In the genomic region with DNA sequence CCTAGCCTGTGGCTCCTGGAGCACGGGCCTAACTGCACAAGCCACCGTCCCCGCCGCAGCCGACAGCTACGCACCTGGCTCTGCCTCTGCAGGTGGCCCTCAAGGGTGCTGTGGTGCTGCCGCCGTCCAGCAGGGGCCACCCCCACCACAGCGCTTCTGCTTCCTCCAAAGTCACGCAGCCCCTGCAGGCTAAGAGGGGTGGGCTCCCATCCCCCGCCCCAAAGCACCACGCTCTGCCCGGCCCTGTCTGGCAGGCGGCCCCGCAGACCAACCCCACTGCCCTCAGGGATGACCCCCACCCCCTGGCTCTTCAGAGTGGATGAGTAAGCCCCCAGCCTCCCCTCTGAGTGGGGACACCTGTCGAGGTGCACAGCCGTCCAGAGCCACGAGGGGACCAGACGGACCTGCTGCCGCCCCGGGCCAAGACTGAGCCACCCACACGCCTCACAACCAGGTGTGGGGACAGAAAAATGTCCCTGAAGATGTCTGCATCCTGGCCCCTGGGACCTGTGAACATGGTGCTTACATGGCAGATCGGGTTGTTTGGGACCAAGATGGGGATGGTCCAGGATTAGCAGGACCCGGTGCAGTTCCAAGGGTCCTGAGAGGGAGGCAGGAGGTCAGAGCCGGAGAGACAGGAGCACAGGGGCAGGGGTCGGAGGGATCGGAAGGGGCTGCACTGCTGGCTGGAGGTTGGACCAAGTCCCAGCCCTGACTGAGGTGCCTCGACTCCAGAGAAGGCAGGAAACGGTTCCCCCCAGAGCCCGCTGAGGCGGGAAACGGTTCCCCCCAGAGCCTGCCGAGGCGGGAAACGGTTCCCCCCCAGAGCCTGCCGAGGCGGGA, we compare ENCODE assay signal across 11 cellular contexts. TPM values are rescaled to one million over a fixed set of nuclear protein-coding genes. Genes with fewer than 3 reads are reported as not detected.
A peak's percentile ranks its signal among the peaks of the same experiment; 100 is the strongest.
DNase-seq lines count a peak whose midpoint lies in the region; ATAC-seq and TF ChIP-seq lines count a peak whose summit lies in the region.
"Had no signal": no experiment of that assay in that cellular context is flagged by ENCODE, and none has a peak within 500 bp of the region (broad histone marks: within the 10 kb centered on the region; RNA-seq: fewer than 3 reads in every experiment).

No MANE protein-coding gene starts in this region.

- H3K23ac ChIP-seq in mesenchymal stem cell (ENCODE audit: low read length in 2 of 2) = no peak overlapping the region
- no peak overlapping the region for H3K23ac ChIP-seq in mesendoderm (ENCODE audit: low read length)

- peaks cover 22 to 26% of the 10 kb centered on the region in 2 experiments for H3K36me3 ChIP-seq in mesenchymal stem cell (ENCODE audit: control insufficient read depth in 1 of 2, insufficient read depth in 2 of 2, low read depth in 1 of 2, low read length in 2 of 2)
- peaks cover 3% of the 10 kb centered on the region for H3K36me3 ChIP-seq in mesendoderm (ENCODE audit: control insufficient read depth, insufficient read depth, low read length)

- TF ChIP-seq CTCF in CD4-positive, alpha-beta T cell (IDR thresholded peaks at IDR 0.05) = no peak
- peak; percentile 29 for TF ChIP-seq CTCF in GM13977 (IDR thresholded peaks at IDR 0.05; ENCODE audit: extremely low read depth, insufficient read depth, missing control alignments)

- 72% methylated on average over 37 of the region's 37 CpGs for WGBS in mesenchymal stem cell
- no CpG with 5 or more reads among the region's 37 CpGs for WGBS in mesendoderm (ENCODE audit: extremely low coverage, insufficient coverage, low lambda C conversion rate)

- H3K4me3 Mint-ChIP-seq in CD4-positive, alpha-beta T cell = no peak overlapping the region
- no peak overlapping the region for H3K4me3 Mint-ChIP-seq in activated naive CD8-positive, alpha-beta T cell treated with anti-CD3 and anti-CD28 coated beads, Interleukin-2, amount 50 U/mL, for 24 hours
- H3K4me3 Mint-ChIP-seq: endodermal cell had no signal

- H3K27me3 Mint-ChIP-seq in CD4-positive, alpha-beta T cell = peaks cover 16% of the 10 kb centered on the region
- no peaks in the 10 kb centered on the region for H3K27me3 Mint-ChIP-seq in activated naive CD8-positive, alpha-beta T cell treated with anti-CD3 and anti-CD28 coated beads, Interleukin-2, amount 50 U/mL, for 24 hours

- H3K9me3 ChIP-seq in CD4-positive, alpha-beta T cell (ENCODE audit: control insufficient read depth, low read length) = no peaks in the 10 kb centered on the region
- H3K9me3 ChIP-seq in mesenchymal stem cell (ENCODE audit: control insufficient read depth, low read length) = no peaks in the 10 kb centered on the region
- H3K9me3 ChIP-seq: MG63 had no signal

- H3K56ac ChIP-seq in mesendoderm (ENCODE audit: low read length) = no peak overlapping the region

- H3K4me3 ChIP-seq in mesenchymal stem cell (ENCODE audit: insufficient read depth in 1 of 2, low read depth in 1 of 2, low read length in 2 of 2) (no peak overlapping the region), mesendoderm (ENCODE audit: low read length) (no peak overlapping the region)
- H3K4me3 ChIP-seq: MG63 had no signal

- in situ Hi-C loops in GM13977 (cut with MboI; ENCODE audit: low pct_unique_long_range_greater_than_20kb, low sequenced_read_pairs, unreplicated experiment) = no loop called here

- H4K8ac ChIP-seq in mesenchymal stem cell (ENCODE audit: low read length) (peak overlapping the region; percentile 31), mesendoderm (ENCODE audit: low read depth, low read length) (no peak overlapping the region)

- H3K79me2 ChIP-seq in mesendoderm (ENCODE audit: control insufficient read depth, insufficient read depth, low read length) = no peaks in the 10 kb centered on the region

- H3K4ac ChIP-seq in mesenchymal stem cell (ENCODE audit: low read depth in 1 of 2, low read length in 2 of 2) = no peak overlapping the region
- H3K4ac ChIP-seq in mesendoderm (ENCODE audit: low read depth, low read length) = no peak overlapping the region

- peak overlapping the region; percentile 28 for H3K27ac Mint-ChIP-seq in CD4-positive, alpha-beta T cell
- H3K27ac Mint-ChIP-seq in activated naive CD8-positive, alpha-beta T cell treated with anti-CD3 and anti-CD28 coated beads, Interleukin-2, amount 50 U/mL, for 24 hours = no peak overlapping the region
- H3K27ac Mint-ChIP-seq: endodermal cell had no signal

- no peak overlapping the region for H2BK12ac ChIP-seq in mesenchymal stem cell (ENCODE audit: low read length in 2 of 2)

- H3K4me1 ChIP-seq in mesenchymal stem cell (ENCODE audit: control insufficient read depth, insufficient read depth, low read depth, low read length) = peaks cover 25% of the 10 kb centered on the region
- no peaks in the 10 kb centered on the region for H3K4me1 ChIP-seq in mesendoderm (ENCODE audit: control insufficient read depth, low read depth, low read length)

- H3K9ac ChIP-seq in mesenchymal stem cell (ENCODE audit: low read length) = no peak overlapping the region
- no peak overlapping the region for H3K9ac ChIP-seq in mesendoderm (ENCODE audit: low read length)

- peak overlapping the region in 1 of 2 experiments; percentile 79 for H3K14ac ChIP-seq in mesenchymal stem cell (ENCODE audit: low read length in 2 of 2)

- no peak overlapping the region for H4K5ac ChIP-seq in mesendoderm (ENCODE audit: low read length)

- peaks cover 34% of the 10 kb centered on the region for H3K4me1 Mint-ChIP-seq in CD4-positive, alpha-beta T cell (ENCODE audit: low read depth)
- peaks cover 16% of the 10 kb centered on the region for H3K4me1 Mint-ChIP-seq in activated naive CD8-positive, alpha-beta T cell treated with anti-CD3 and anti-CD28 coated beads, Interleukin-2, amount 50 U/mL, for 24 hours
- H3K4me1 Mint-ChIP-seq: endodermal cell had no signal

- CTCF ChIA-PET in CD4-positive, alpha-beta T cell (lab: Charles Lee) = interaction anchor here (0.8 to 1.1 kb wide), 3 partner anchors 9 to 102 kb away, joined by 3 to 8 read pairs (median 3); no protein-coding TSS in a partner anchor

- H3K36me3 Mint-ChIP-seq in CD4-positive, alpha-beta T cell (ENCODE audit: low read depth) = peaks cover 23% of the 10 kb centered on the region
- H3K36me3 Mint-ChIP-seq in activated naive CD8-positive, alpha-beta T cell treated with anti-CD3 and anti-CD28 coated beads, Interleukin-2, amount 50 U/mL, for 24 hours (ENCODE audit: low read depth) = peaks cover 12% of the 10 kb centered on the region

- no peaks in the 10 kb centered on the region for H3K9me3 Mint-ChIP-seq in CD4-positive, alpha-beta T cell
- no peaks in the 10 kb centered on the region for H3K9me3 Mint-ChIP-seq in activated naive CD8-positive, alpha-beta T cell treated with anti-CD3 and anti-CD28 coated beads, Interleukin-2, amount 50 U/mL, for 24 hours

- H3K79me1 ChIP-seq in mesenchymal stem cell (replicated peaks; ENCODE audit: low read length, poor library complexity, severe bottlenecking) = peaks cover 16% of the 10 kb centered on the region
- no peaks in the 10 kb centered on the region for H3K79me1 ChIP-seq in mesendoderm (ENCODE audit: low read length)

- POLR2A ChIA-PET in CD4-positive, alpha-beta T cell (lab: Charles Lee) = interaction anchor here (0.6 to 2.9 kb wide), 4 partner anchors 9 to 40 kb away, joined by 3 to 16 read pairs (median 4); a partner anchor contains a TSS

- H3K18ac ChIP-seq in mesenchymal stem cell (ENCODE audit: low read depth in 1 of 2, low read length in 2 of 2) = no peak overlapping the region
- no peak overlapping the region for H3K18ac ChIP-seq in mesendoderm (ENCODE audit: low read length)

- H3K4me2 ChIP-seq in mesenchymal stem cell (ENCODE audit: low read length, poor library complexity, severe bottlenecking) = no peak overlapping the region
- H3K4me2 ChIP-seq in mesendoderm (ENCODE audit: low read length) = no peak overlapping the region

- H3K27me3 ChIP-seq in CD4-positive, alpha-beta T cell (ENCODE audit: control insufficient read depth, insufficient read depth, low read length) = no peaks in the 10 kb centered on the region
- peaks cover 15 to 52% of the 10 kb centered on the region in 2 experiments for H3K27me3 ChIP-seq in mesenchymal stem cell (ENCODE audit: control insufficient read depth in 1 of 2, insufficient read depth in 1 of 2, low read length in 2 of 2)
- H3K27me3 ChIP-seq in mesendoderm (ENCODE audit: insufficient read depth, low read length, poor library complexity) = no peaks in the 10 kb centered on the region
- H3K27me3 ChIP-seq: MG63 had no signal

- H2BK15ac ChIP-seq in mesenchymal stem cell (ENCODE audit: low read depth, poor library complexity, severe bottlenecking) = no peak overlapping the region
- H2BK15ac ChIP-seq in mesendoderm (replicated peaks; ENCODE audit: low read depth) = no peak overlapping the region

- no peak overlapping the region for H2BK5ac ChIP-seq in mesenchymal stem cell (ENCODE audit: low read depth, low read length, poor library complexity, severe bottlenecking)
- no peak overlapping the region for H2BK5ac ChIP-seq in mesendoderm (ENCODE audit: low read length)

- intact Hi-C loops in CD4-positive, alpha-beta T cell (cut with DNase I, micrococcal nuclease) = no loop called here

- H2BK120ac ChIP-seq in mesenchymal stem cell (ENCODE audit: low read depth, low read length) (no peak overlapping the region), mesendoderm (ENCODE audit: low read depth, low read length) (no peak overlapping the region)

- no peak overlapping the region for H3K27ac ChIP-seq in CD4-positive, alpha-beta T cell (ENCODE audit: low read depth, low read length)
- H3K27ac ChIP-seq in mesenchymal stem cell (ENCODE audit: low read length, poor library complexity, severe bottlenecking) (no peak overlapping the region), mesendoderm (ENCODE audit: low read depth, low read length) (no peak overlapping the region)

- H4K91ac ChIP-seq in mesenchymal stem cell (ENCODE audit: low read length) = no peak overlapping the region

- DNase-seq in CD4-positive, alpha-beta T cell = peak in 2 of 10 experiments; percentile 6 to 31
- DNase-seq in GM13977 (ENCODE audit: low spot score) (no peak), mesenchymal stem cell (no peak), foreskin melanocyte (no peak), NCI-H524 treated with DMSO at 0.1 percent for 48 hours (lab: John Stamatoyannopoulos, UW) (no peak), mesendoderm (no peak)
- DNase-seq in activated naive CD8-positive, alpha-beta T cell treated with anti-CD3 and anti-CD28 coated beads, Interleukin-2, amount 50 U/mL, for 24 hours = no peak
- DNase-seq: endodermal cell, MG63 had no signal

- H2AK5ac ChIP-seq in mesenchymal stem cell (ENCODE audit: low read length, severe bottlenecking) (no peak overlapping the region), mesendoderm (ENCODE audit: low read length) (no peak overlapping the region)

- peak; percentile 27 for ATAC-seq in CD4-positive, alpha-beta T cell (ENCODE audit: poor library complexity)
- peak; percentile 10 for ATAC-seq in activated naive CD8-positive, alpha-beta T cell treated with anti-CD3 and anti-CD28 coated beads, Interleukin-2, amount 50 U/mL, for 24 hours
- no peak for ATAC-seq in HG02623 (IDR thresholded peaks at IDR 0.05; ENCODE audit: unreplicated experiment)

- H2AFZ ChIP-seq in mesenchymal stem cell (ENCODE audit: low read depth, low read length) = no peak overlapping the region

RNA-seq across cellular contexts. Expression of a gene that starts 9.0 kb away (rescaled TPM):
- 1 to 10 TPM; 6.8 to 7.2 TPM for total RNA-seq in CD4-positive, alpha-beta T cell
- 0.97 TPM for polyA plus RNA-seq in mesenchymal stem cell (2013, experiment 1 of 2)
- 0.84 TPM for polyA plus RNA-seq in mesenchymal stem cell (2013, experiment 2 of 2)
- 3.1 TPM for polyA plus RNA-seq in mesendoderm (2013, experiment 1 of 2)
- polyA plus RNA-seq in mesendoderm (2013, experiment 2 of 2) = 3.4 TPM

RNA-seq across cellular contexts. Expression of a gene that starts 11.9 kb away (rescaled TPM):
- total RNA-seq in CD4-positive, alpha-beta T cell = 10 to 100 TPM; 47.7 to 51.8 TPM
- 6.3 TPM for polyA plus RNA-seq in mesenchymal stem cell (2013, experiment 1 of 2)
- 5.9 TPM for polyA plus RNA-seq in mesenchymal stem cell (2013, experiment 2 of 2)
- polyA plus RNA-seq in mesendoderm (2013, experiment 1 of 2) = 5.7 TPM
- 5.2 TPM for polyA plus RNA-seq in mesendoderm (2013, experiment 2 of 2)

RNA-seq across cellular contexts. Expression of a gene that starts 19.5 kb away (rescaled TPM):
- total RNA-seq in CD4-positive, alpha-beta T cell = not detected
- not detected for polyA plus RNA-seq in mesenchymal stem cell (2013, experiment 1 of 2)
- not detected for polyA plus RNA-seq in mesenchymal stem cell (2013, experiment 2 of 2)
- not detected for polyA plus RNA-seq in mesendoderm (2013, experiment 1 of 2)
- not detected for polyA plus RNA-seq in mesendoderm (2013, experiment 2 of 2)
- total RNA-seq: endodermal cell, SK-MEL-5 had no signal
